16 cellular contexts compared by ENCODE assay signal in the genomic region with DNA sequence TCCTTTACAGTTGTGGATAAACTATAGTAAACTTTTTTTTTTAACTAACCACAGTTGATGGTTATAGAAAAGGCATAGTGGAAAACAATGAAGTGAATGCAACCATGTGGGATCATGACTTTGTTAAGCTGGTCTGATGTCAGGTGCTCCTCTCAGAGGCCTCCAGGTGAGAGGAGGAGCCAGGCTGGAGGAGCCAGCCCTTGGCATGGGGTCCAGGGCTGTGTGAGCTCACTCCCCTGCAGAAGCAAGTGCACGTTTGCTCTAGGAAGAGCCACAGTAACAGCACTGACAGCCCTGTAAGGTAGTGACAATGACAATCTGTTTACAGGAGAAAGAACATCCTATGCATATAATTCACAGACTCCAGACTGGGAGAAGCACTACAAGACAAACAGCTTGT. TPM values are rescaled to one million over a fixed set of nuclear protein-coding genes. Genes with fewer than 3 reads are reported as not detected.
DNase-seq lines count a peak whose midpoint lies in the region; ATAC-seq and TF ChIP-seq lines count a peak whose summit lies in the region.
"Had no signal": no experiment of that assay in that cellular context is flagged by ENCODE, and none has a peak within 500 bp of the region (broad histone marks: within the 10 kb centered on the region; RNA-seq: fewer than 3 reads in every experiment).

No MANE protein-coding gene starts in this region.

- H4K20me1 ChIP-seq in neural progenitor cell (ENCODE audit: low read depth), result no peaks in the 10 kb centered on the region

- intact Hi-C loops in activated CD4-positive, alpha-beta memory T cell treated with anti-CD3 and anti-CD28 coated beads for 36 hours (cut with micrococcal nuclease), result loop anchor here (1.0 kb wide), 1 partner anchor 24 kb away; no protein-coding TSS in a partner anchor

- H3K9me3 Mint-ChIP-seq in activated CD4-positive, alpha-beta memory T cell treated with anti-CD3 and anti-CD28 coated beads for 36 hours, result no peaks in the 10 kb centered on the region
- no peaks in the 10 kb centered on the region for H3K9me3 Mint-ChIP-seq in activated CD4-positive, alpha-beta memory T cell treated with anti-CD3 and anti-CD28 coated beads, Interleukin-2, amount 10 ng/mL, durations not matched to agents 7 days and 5 days
- no peaks in the 10 kb centered on the region for H3K9me3 Mint-ChIP-seq in neural progenitor cell
- H3K9me3 Mint-ChIP-seq: CD4-positive, alpha-beta T cell had no signal

- H3K4me3 ChIP-seq in HEK293 (ENCODE audit: low read depth, low read length) (no peak overlapping the region), neural progenitor cell (no peak overlapping the region)
- H3K4me3 ChIP-seq: GM12878 had no signal

- H3K27me3 Mint-ChIP-seq in activated CD4-positive, alpha-beta memory T cell treated with anti-CD3 and anti-CD28 coated beads for 36 hours, result no peaks in the 10 kb centered on the region
- no peaks in the 10 kb centered on the region for H3K27me3 Mint-ChIP-seq in activated CD4-positive, alpha-beta memory T cell treated with anti-CD3 and anti-CD28 coated beads, Interleukin-2, amount 10 ng/mL, durations not matched to agents 7 days and 5 days
- no peaks in the 10 kb centered on the region for H3K27me3 Mint-ChIP-seq in neural progenitor cell (ENCODE audit: insufficient read depth, low read depth)
- H3K27me3 Mint-ChIP-seq: B cell; CD4-positive, alpha-beta T cell had no signal

- peaks cover 42% of the 10 kb centered on the region for H3K4me1 Mint-ChIP-seq in activated CD4-positive, alpha-beta memory T cell treated with anti-CD3 and anti-CD28 coated beads for 36 hours (ENCODE audit: low read depth)
- peaks cover 29% of the 10 kb centered on the region for H3K4me1 Mint-ChIP-seq in activated CD4-positive, alpha-beta memory T cell treated with anti-CD3 and anti-CD28 coated beads, Interleukin-2, amount 10 ng/mL, durations not matched to agents 7 days and 5 days
- H3K4me1 Mint-ChIP-seq in neural progenitor cell, result peaks cover 19% of the 10 kb centered on the region

- TF ChIP-seq CTCF in HEK293 (tag by site-specific recombination; IDR thresholded peaks at IDR 0.05) (no peak), neural progenitor cell (IDR thresholded peaks at IDR 0.05) (no peak)

- no peaks in the 10 kb centered on the region for H3F3A ChIP-seq in neural progenitor cell (ENCODE audit: low read depth)

- H3K4me1 ChIP-seq in HEK293 (ENCODE audit: control insufficient read depth, insufficient read depth, low read length), result no peaks in the 10 kb centered on the region
- peaks cover 4% of the 10 kb centered on the region for H3K4me1 ChIP-seq in neural progenitor cell

- no peak overlapping the region for H3K27ac ChIP-seq in HEK293 (ENCODE audit: extremely low read depth, low read depth, low read length)
- peak overlapping the region; percentile 88 for H3K27ac ChIP-seq in caudate nucleus (ENCODE audit: low read depth, low read length)
- H3K27ac ChIP-seq in neural progenitor cell, result no peak overlapping the region

- no peak overlapping the region for H3K4me3 Mint-ChIP-seq in activated CD4-positive, alpha-beta memory T cell treated with anti-CD3 and anti-CD28 coated beads for 36 hours
- no peak overlapping the region for H3K4me3 Mint-ChIP-seq in activated CD4-positive, alpha-beta memory T cell treated with anti-CD3 and anti-CD28 coated beads, Interleukin-2, amount 10 ng/mL, durations not matched to agents 7 days and 5 days
- H3K4me3 Mint-ChIP-seq in neural progenitor cell, result no peak overlapping the region
- H3K4me3 Mint-ChIP-seq: B cell; CD4-positive, alpha-beta T cell had no signal

- H3K27me3 ChIP-seq in neural progenitor cell, result no peaks in the 10 kb centered on the region

- DNase-seq in activated CD4-positive, alpha-beta memory T cell treated with anti-CD3 and anti-CD28 coated beads for 36 hours, result no peak
- no peak for DNase-seq in activated CD4-positive, alpha-beta memory T cell treated with anti-CD3 and anti-CD28 coated beads, Interleukin-2, amount 10 ng/mL, durations not matched to agents 7 days and 5 days
- DNase-seq in caudate nucleus (lab: John Stamatoyannopoulos, UW), result no peak
- no peak for DNase-seq in neural progenitor cell (ENCODE audit: low spot score)
- DNase-seq in activated gamma-delta T cell (lab: John Stamatoyannopoulos, UW), result no peak
- no peak for DNase-seq in activated naive CD4-positive, alpha-beta T cell treated with Interleukin-2 at 50 U/mL for 16 hours
- DNase-seq: C1 segment of cervical spinal cord; Calu3; CD4-positive, alpha-beta T cell; DMS 273 treated with DMSO at 0.1 percent for 48 hours; DMS79; HCEC 1CT had no signal

- CTCF ChIA-PET in activated CD4-positive, alpha-beta memory T cell treated with anti-CD3 and anti-CD28 coated beads for 36 hours (lab: Charles Lee), result no interaction called here
- CTCF ChIA-PET in activated CD4-positive, alpha-beta memory T cell treated with anti-CD3 and anti-CD28 coated beads, Interleukin-2, amount 10 ng/mL, durations not matched to agents 7 days and 5 days (lab: Charles Lee), result no interaction called here
- CTCF ChIA-PET in HEK293 (lab: Yijun Ruan, JAX), result interaction anchor here (0.6 kb wide), 1 partner anchor 134 kb away, joined by 3 read pairs; no protein-coding TSS in a partner anchor

- H3K36me3 ChIP-seq in HEK293 (ENCODE audit: control insufficient read depth in 2 of 2, insufficient read depth in 1 of 2, low read length in 2 of 2) (peaks cover 4 to 69% of the 10 kb centered on the region in 2 experiments; a peak in 2 of 3 replicates), neural progenitor cell (no peaks in the 10 kb centered on the region)

- POLR2A ChIA-PET in activated CD4-positive, alpha-beta memory T cell treated with anti-CD3 and anti-CD28 coated beads for 36 hours (lab: Charles Lee), result no interaction called here
- POLR2A ChIA-PET in activated CD4-positive, alpha-beta memory T cell treated with anti-CD3 and anti-CD28 coated beads, Interleukin-2, amount 10 ng/mL, durations not matched to agents 7 days and 5 days (lab: Charles Lee), result no interaction called here
- POLR2A ChIA-PET in HEK293 (lab: Yijun Ruan, JAX), result no interaction called here

- peaks cover 34% of the 10 kb centered on the region for H3K36me3 Mint-ChIP-seq in activated CD4-positive, alpha-beta memory T cell treated with anti-CD3 and anti-CD28 coated beads for 36 hours
- H3K36me3 Mint-ChIP-seq in activated CD4-positive, alpha-beta memory T cell treated with anti-CD3 and anti-CD28 coated beads, Interleukin-2, amount 10 ng/mL, durations not matched to agents 7 days and 5 days (ENCODE audit: low read depth), result peaks cover 50% of the 10 kb centered on the region
- peaks cover 4% of the 10 kb centered on the region for H3K36me3 Mint-ChIP-seq in neural progenitor cell

- no peak overlapping the region for H3K4me2 ChIP-seq in neural progenitor cell

- peak overlapping the region; percentile 60 for H3K27ac Mint-ChIP-seq in activated CD4-positive, alpha-beta memory T cell treated with anti-CD3 and anti-CD28 coated beads for 36 hours
- H3K27ac Mint-ChIP-seq in activated CD4-positive, alpha-beta memory T cell treated with anti-CD3 and anti-CD28 coated beads, Interleukin-2, amount 10 ng/mL, durations not matched to agents 7 days and 5 days, result no peak overlapping the region
- H3K27ac Mint-ChIP-seq in neural progenitor cell, result no peak overlapping the region
- H3K27ac Mint-ChIP-seq: B cell; CD4-positive, alpha-beta T cell had no signal

- ATAC-seq in HG03280 (IDR thresholded peaks at IDR 0.05; ENCODE audit: unreplicated experiment), result no peak
- ATAC-seq: GM12878 had no signal

- H3K79me2 ChIP-seq in neural progenitor cell (ENCODE audit: low read depth), result peaks cover 9% of the 10 kb centered on the region

- H3K9me3 ChIP-seq in HEK293 (ENCODE audit: control insufficient read depth, insufficient read depth, low read depth, low read length) (no peaks in the 10 kb centered on the region), neural progenitor cell (ENCODE audit: low read depth) (no peaks in the 10 kb centered on the region)

- H2AFZ ChIP-seq in neural progenitor cell (replicated peaks), result no peak overlapping the region

- H3K9ac ChIP-seq in neural progenitor cell, result peak overlapping the region; percentile 39

TF ChIP-seq in HEK293, 187 proteins besides CTCF, POLR2A, EP300 and RAD21:
- TF ChIP-seq ZNF549 (tag by site-specific recombination; IDR thresholded peaks at IDR 0.05) (no peak), GLIS1 (tag by site-specific recombination; IDR thresholded peaks at IDR 0.05) (peak; percentile 81)

RNA-seq across cellular contexts. Expression of a gene that starts 5.7 kb away (rescaled TPM):
- total RNA-seq in activated CD4-positive, alpha-beta memory T cell treated with anti-CD3 and anti-CD28 coated beads for 36 hours, result 100 to 1,000 TPM; 123 to 132 TPM
- total RNA-seq in activated CD4-positive, alpha-beta memory T cell treated with anti-CD3 and anti-CD28 coated beads, Interleukin-2, amount 10 ng/mL, durations not matched to agents 7 days and 5 days, result 100 to 1,000 TPM; 103 to 106 TPM
- 40.0 and 52.9 TPM in 2 replicates for total RNA-seq in neural progenitor cell (ENCODE audit: low replicate concordance)

RNA-seq across cellular contexts. Expression of a gene that starts 6.7 kb away (rescaled TPM):
- 100 to 1,000 TPM in 1 of 2 experiments, 10 to 100 TPM in 1; 86.1 to 100 TPM for total RNA-seq in activated CD4-positive, alpha-beta memory T cell treated with anti-CD3 and anti-CD28 coated beads for 36 hours
- 10 to 100 TPM; 58.1 to 58.9 TPM for total RNA-seq in activated CD4-positive, alpha-beta memory T cell treated with anti-CD3 and anti-CD28 coated beads, Interleukin-2, amount 10 ng/mL, durations not matched to agents 7 days and 5 days
- 20.3 and 35.1 TPM in 2 replicates for total RNA-seq in neural progenitor cell (ENCODE audit: low replicate concordance)

RNA-seq across cellular contexts. Expression of a gene that starts 32.5 kb away (rescaled TPM):
- 1 to 10 TPM; 1.4 to 2.1 TPM for total RNA-seq in activated CD4-positive, alpha-beta memory T cell treated with anti-CD3 and anti-CD28 coated beads for 36 hours
- total RNA-seq in activated CD4-positive, alpha-beta memory T cell treated with anti-CD3 and anti-CD28 coated beads, Interleukin-2, amount 10 ng/mL, durations not matched to agents 7 days and 5 days, result under 1 TPM; 0.53 to 0.91 TPM
- total RNA-seq in neural progenitor cell (ENCODE audit: low replicate concordance), result 1.8 TPM in 1 of 2 replicates, not detected in the other

RNA-seq across cellular contexts. Expression of a gene that starts 53.8 kb away (rescaled TPM):
- 10 to 100 TPM; 43.9 to 46.0 TPM for total RNA-seq in activated CD4-positive, alpha-beta memory T cell treated with anti-CD3 and anti-CD28 coated beads for 36 hours
- total RNA-seq in activated CD4-positive, alpha-beta memory T cell treated with anti-CD3 and anti-CD28 coated beads, Interleukin-2, amount 10 ng/mL, durations not matched to agents 7 days and 5 days, result 10 to 100 TPM; 41.5 to 45.4 TPM
- total RNA-seq in neural progenitor cell (ENCODE audit: low replicate concordance), result 42.2 and 58.1 TPM in 2 replicates
